ENCODE assay signal across 8 cellular contexts in genomic region chr17:16398270-16399267, GRCh38. TPM values are rescaled to one million over a fixed set of nuclear protein-coding genes. Genes with fewer than 3 reads are reported as not detected.
DNase-seq lines count a peak whose midpoint lies in the region; ATAC-seq lines count a peak whose summit lies in the region.

No MANE protein-coding gene starts in this region.

- H3K27me3 Mint-ChIP-seq in T-cell, result peaks cover 0 to 6% of the 10 kb centered on the region in 2 donors
- H3K27me3 Mint-ChIP-seq in naive B cell, result peaks cover 6 to 19% (median 11%) of the 10 kb centered on the region in 3 donors

- no peaks in the 10 kb centered on the region for H3K36me3 Mint-ChIP-seq in T-cell
- H3K36me3 Mint-ChIP-seq in naive B cell, result no peaks in the 10 kb centered on the region

- ATAC-seq in HG02678 (IDR thresholded peaks at IDR 0.05; ENCODE audit: unreplicated experiment), result peak; percentile 82
- ATAC-seq in T-cell (replicated peaks in 1 of 4), result peak; percentile 47 to 95 (median 90)
- peak; percentile 60 to 78 for ATAC-seq in naive B cell (ENCODE audit: low read depth in 2 of 2)

- H3K27ac Mint-ChIP-seq in T-cell (peak overlapping the region; percentile 24 to 58), naive B cell (peak overlapping the region in 2 of 6 donors; percentile 32 to 54)

- CTCF ChIA-PET in T-cell (lab: Charles Lee), result no interaction called here

- H3K4me3 Mint-ChIP-seq in T-cell (no peak overlapping the region), naive B cell (peak overlapping the region in 2 of 8 donors; percentile 6 to 32)

- DNase-seq in DMS79 treated with DMSO at 0.1 percent for 48 hours (lab: John Stamatoyannopoulos, UW) (peak; percentile 8), DMS79 (lab: John Stamatoyannopoulos, UW) (no peak), T-cell (peak in 1 of 34 experiments; percentile 17), naive B cell (no peak), NCI-H2227 treated with DMSO at 0.1 percent for 48 hours (lab: John Stamatoyannopoulos, UW) (no peak), NCI-H446 treated with DMSO at 0.1 percent for 48 hours (lab: John Stamatoyannopoulos, UW) (no peak), SIG-M5 treated with dmso at 0.1 percent for 504 hours (lab: John Stamatoyannopoulos, UW; ENCODE audit: unreplicated experiment) (no peak)

- POLR2A ChIA-PET in T-cell (lab: Charles Lee), result no interaction called here

- H3K4me1 Mint-ChIP-seq in T-cell (peaks cover 6 to 8% (median 7%) of the 10 kb centered on the region in 3 donors), naive B cell (peaks cover 5 to 9% (median 6%) of the 10 kb centered on the region in 3 donors)

- H3K9me3 Mint-ChIP-seq in T-cell (no peaks in the 10 kb centered on the region), naive B cell (no peaks in the 10 kb centered on the region)

RNA-seq across cellular contexts. Expression of gene TRPV2, which starts 16.8 kb away (rescaled TPM):
- total RNA-seq in T-cell, result 100 to 1,000 TPM in 4 of 5 donors, 10 to 100 TPM in 1; 91.3 to 127 (median 122) TPM
- 10 to 100 TPM; 36.2 to 59.9 (median 44.0) TPM for polyA plus RNA-seq in naive B cell (ENCODE audit: low read depth in 6 of 6)

RNA-seq across cellular contexts. Expression of gene UBB, which starts 17.7 kb away (rescaled TPM):
- 100 to 1,000 TPM; 669 to 892 (median 718) TPM for total RNA-seq in T-cell
- 1,000 to 10,000 TPM; 2,209 to 2,817 (median 2,696) TPM for polyA plus RNA-seq in naive B cell (ENCODE audit: low read depth in 6 of 6)

RNA-seq across cellular contexts. Expression of gene CENPV, which starts 45.3 kb away (rescaled TPM):
- total RNA-seq in T-cell, result 10 to 100 TPM; 12.7 to 20.0 (median 17.8) TPM
- polyA plus RNA-seq in naive B cell (ENCODE audit: low read depth in 6 of 6), result 10 to 100 TPM; 13.3 to 34.2 (median 15.9) TPM
